1 cellular context compared by ENCODE assay signal in genomic region chr5:139481580-139482049, GRCh38.
TF ChIP-seq lines count a peak whose summit lies in the region.

No MANE protein-coding gene starts in this region.

TF ChIP-seq in HepG2, 621 proteins besides CTCF, POLR2A, EP300 and RAD21:
- TF ChIP-seq SETDB1 (CRISPR knock-in tag; IDR thresholded peaks at IDR 0.05; ENCODE audit: borderline replicate concordance) (no peak), HOXA7 (CRISPR knock-in tag; IDR thresholded peaks at IDR 0.05) (no peak)
